ENCODE assay signal across 24 cellular contexts in genomic region chr21:16568661-16569060, GRCh38.
"Had no signal": no experiment of that assay in that cellular context is flagged by ENCODE, and none has a peak within 500 bp of the region (broad histone marks: within the 10 kb centered on the region; RNA-seq: fewer than 3 reads in every experiment).

No MANE protein-coding gene starts in this region.

- H3K4me1 Mint-ChIP-seq: activated B cell treated with CpG ODN at 0.5 μM for 24 hours; activated CD4-positive, alpha-beta T cell treated with anti-CD3 and anti-CD28 coated beads for 36 hours; activated CD8-positive, alpha-beta memory T cell treated with anti-CD3 and anti-CD28 coated beads, Interleukin-2, amount 10 ng/mL, durations not matched to agents 7 days and 5 days; activated naive CD4-positive, alpha-beta T cell treated with anti-CD3 and anti-CD28 coated beads, Interleukin-2, amount 50 U/mL, for 24 hours; activated naive CD8-positive, alpha-beta T cell treated with anti-CD3 and anti-CD28 coated beads, Interleukin-2, amount 50 U/mL, for 24 hours; naive B cell; stimulated activated naive B cell treated with anti-CD40 and anti-IgM and Interleukin-4, amounts not matched to agents 10 μg/mL and 1 μg/mL and 100 μg/mL, for 72 hours had no signal

- ATAC-seq: activated CD4-positive, alpha-beta T cell treated with anti-CD3 and anti-CD28 coated beads for 36 hours; activated CD8-positive, alpha-beta memory T cell treated with anti-CD3 and anti-CD28 coated beads, Interleukin-2, amount 10 ng/mL, durations not matched to agents 7 days and 5 days; activated CD8-positive, alpha-beta T cell treated with anti-CD3 and anti-CD28 coated beads, Interleukin-2, amount 10 ng/mL, durations not matched to agents 7 days and 5 days; activated naive CD8-positive, alpha-beta T cell treated with anti-CD3 and anti-CD28 coated beads, Interleukin-2, amount 50 U/mL, for 24 hours; pancreas; stimulated activated naive B cell treated with anti-CD40 and anti-IgM and Interleukin-4, amounts not matched to agents 10 μg/mL and 1 μg/mL and 100 μg/mL, for 72 hours had no signal

- H3K27ac ChIP-seq: neutrophil, pancreas, right atrium auricular region, stomach, tibial artery had no signal

- H3K9me3 ChIP-seq: neutrophil, pancreas, right atrium auricular region, stomach, tibial artery had no signal

- H3K4me3 ChIP-seq: pancreas, right atrium auricular region, smooth muscle cell, stomach, tibial artery had no signal

- H3K36me3 ChIP-seq: neutrophil, pancreas, right atrium auricular region, stomach, tibial artery had no signal

- H3K27me3 ChIP-seq: neutrophil, pancreas, right atrium auricular region, stomach, tibial artery had no signal

- H3K9me3 Mint-ChIP-seq: activated naive CD4-positive, alpha-beta T cell treated with anti-CD3 and anti-CD28 coated beads, Interleukin-2, amount 50 U/mL, for 24 hours; activated naive CD8-positive, alpha-beta T cell treated with anti-CD3 and anti-CD28 coated beads, Interleukin-2, amount 50 U/mL, for 24 hours; mesothelial cell of epicardium; nephron progenitor cell; stimulated activated naive B cell treated with anti-CD40 and anti-IgM and Interleukin-4, amounts not matched to agents 10 μg/mL and 1 μg/mL and 100 μg/mL, for 72 hours had no signal

- H3K4me1 ChIP-seq: pancreas, stomach had no signal

- H3K36me3 Mint-ChIP-seq: activated CD8-positive, alpha-beta memory T cell treated with anti-CD3 and anti-CD28 coated beads, Interleukin-2, amount 10 ng/mL, durations not matched to agents 7 days and 5 days; activated naive CD4-positive, alpha-beta T cell treated with anti-CD3 and anti-CD28 coated beads, Interleukin-2, amount 50 U/mL, for 24 hours; naive B cell; stimulated activated naive B cell treated with anti-CD40 and anti-IgM and Interleukin-4, amounts not matched to agents 10 μg/mL and 1 μg/mL and 100 μg/mL, for 72 hours had no signal

- H3K4me3 Mint-ChIP-seq: activated B cell treated with CpG ODN at 0.5 μM for 24 hours; activated CD4-positive, alpha-beta T cell treated with anti-CD3 and anti-CD28 coated beads for 36 hours; activated CD8-positive, alpha-beta memory T cell treated with anti-CD3 and anti-CD28 coated beads, Interleukin-2, amount 10 ng/mL, durations not matched to agents 7 days and 5 days; activated CD8-positive, alpha-beta T cell treated with anti-CD3 and anti-CD28 coated beads, Interleukin-2, amount 10 ng/mL, durations not matched to agents 7 days and 5 days; activated naive CD4-positive, alpha-beta T cell treated with anti-CD3 and anti-CD28 coated beads, Interleukin-2, amount 50 U/mL, for 24 hours; activated naive CD8-positive, alpha-beta T cell treated with anti-CD3 and anti-CD28 coated beads, Interleukin-2, amount 50 U/mL, for 24 hours; mesothelial cell of epicardium; naive B cell; nephron progenitor cell; stimulated activated naive B cell treated with anti-CD40 and anti-IgM and Interleukin-4, amounts not matched to agents 10 μg/mL and 1 μg/mL and 100 μg/mL, for 72 hours; T-helper 2 cell treated with Interferon-gamma antibody and Interleukin-4, amounts not matched to agents 5 μg/mL and 100 μg/mL, for 36 hours had no signal

- DNase-seq: activated B cell treated with CpG ODN at 0.5 μM for 24 hours; activated CD4-positive, alpha-beta T cell treated with anti-CD3 and anti-CD28 coated beads for 36 hours; activated CD8-positive, alpha-beta memory T cell treated with anti-CD3 and anti-CD28 coated beads, Interleukin-2, amount 10 ng/mL, durations not matched to agents 7 days and 5 days; activated CD8-positive, alpha-beta T cell treated with anti-CD3 and anti-CD28 coated beads, Interleukin-2, amount 10 ng/mL, durations not matched to agents 7 days and 5 days; activated naive CD8-positive, alpha-beta T cell treated with anti-CD3 and anti-CD28 coated beads, Interleukin-2, amount 50 U/mL, for 24 hours; activated T-cell treated with anti-CD3 and anti-CD28 coated beads, Interleukin-2, amount 50 U/mL, for 48 hours; amygdala; caudate nucleus; glutamatergic neuron; naive B cell; nephron progenitor cell; pancreas; stimulated activated CD4-positive, alpha-beta T cell treated with anti-CD3 and anti-CD28 coated beads, Interleukin-1b, Interleukin-23, amount 100 ng/mL, for 48 hours; stimulated activated naive B cell treated with anti-CD40 and anti-IgM and Interleukin-4, amounts not matched to agents 10 μg/mL and 1 μg/mL and 100 μg/mL, for 72 hours; stomach; T-helper 1 cell; tibial artery had no signal

- H3K27me3 Mint-ChIP-seq: activated B cell treated with CpG ODN at 0.5 μM for 24 hours; activated CD4-positive, alpha-beta T cell treated with anti-CD3 and anti-CD28 coated beads for 36 hours; activated CD8-positive, alpha-beta memory T cell treated with anti-CD3 and anti-CD28 coated beads, Interleukin-2, amount 10 ng/mL, durations not matched to agents 7 days and 5 days; activated naive CD4-positive, alpha-beta T cell treated with anti-CD3 and anti-CD28 coated beads, Interleukin-2, amount 50 U/mL, for 24 hours; activated naive CD8-positive, alpha-beta T cell treated with anti-CD3 and anti-CD28 coated beads, Interleukin-2, amount 50 U/mL, for 24 hours; naive B cell; stimulated activated naive B cell treated with anti-CD40 and anti-IgM and Interleukin-4, amounts not matched to agents 10 μg/mL and 1 μg/mL and 100 μg/mL, for 72 hours had no signal

- H3K27ac Mint-ChIP-seq: activated B cell treated with CpG ODN at 0.5 μM for 24 hours; activated CD4-positive, alpha-beta T cell treated with anti-CD3 and anti-CD28 coated beads for 36 hours; activated CD8-positive, alpha-beta memory T cell treated with anti-CD3 and anti-CD28 coated beads, Interleukin-2, amount 10 ng/mL, durations not matched to agents 7 days and 5 days; activated CD8-positive, alpha-beta T cell treated with anti-CD3 and anti-CD28 coated beads, Interleukin-2, amount 10 ng/mL, durations not matched to agents 7 days and 5 days; activated naive CD4-positive, alpha-beta T cell treated with anti-CD3 and anti-CD28 coated beads, Interleukin-2, amount 50 U/mL, for 24 hours; activated naive CD8-positive, alpha-beta T cell treated with anti-CD3 and anti-CD28 coated beads, Interleukin-2, amount 50 U/mL, for 24 hours; activated T-helper 2 cell treated with anti-CD3 and anti-CD28 coated beads, Interferon-gamma antibody, Interleukin-2, Interleukin-4, amounts not matched to agents 10 μg/mL and 5 μg/mL and 100 μg/mL, durations not matched to agents 14 hours and 24 hours and 36 hours; mesothelial cell of epicardium; naive B cell; nephron progenitor cell; stimulated activated naive B cell treated with anti-CD40 and anti-IgM and Interleukin-4, amounts not matched to agents 10 μg/mL and 1 μg/mL and 100 μg/mL, for 72 hours; T-helper 2 cell treated with Interferon-gamma antibody and Interleukin-4, amounts not matched to agents 5 μg/mL and 100 μg/mL, for 36 hours had no signal
